8 cellular contexts compared by ENCODE assay signal in genomic region chr10:6838118-6838517, GRCh38.
A peak's percentile ranks its signal among the peaks of the same experiment; 100 is the strongest.
DNase-seq lines count a peak whose midpoint lies in the region; TF ChIP-seq lines count a peak whose summit lies in the region.

No MANE protein-coding gene starts in this region.

- H3F3A ChIP-seq in MM.1S (ENCODE audit: insufficient read depth, low read length), result no peaks in the 10 kb centered on the region; the same call in 1 of the 2 replicates

- no peak overlapping the region for H3K4me3 ChIP-seq in MM.1S (ENCODE audit: low read length)
- H3K4me3 ChIP-seq in mammary epithelial cell (replicated peaks in 1 of 3; ENCODE audit: insufficient read depth in 1 of 3, low read depth in 2 of 3, low read length in 3 of 3), result no peak overlapping the region

- H4K20me1 ChIP-seq in MM.1S (ENCODE audit: insufficient read depth, low read length) (no peaks in the 10 kb centered on the region), mammary epithelial cell (ENCODE audit: insufficient read depth, low read length) (no peaks in the 10 kb centered on the region)

- no peaks in the 10 kb centered on the region for H3K27me3 Mint-ChIP-seq in osteocyte (ENCODE audit: unreplicated experiment)

- H3K36me3 ChIP-seq in MM.1S (replicated peaks; ENCODE audit: insufficient read depth, low read length) (no peaks in the 10 kb centered on the region), mammary epithelial cell (ENCODE audit: insufficient read depth, low read length) (no peaks in the 10 kb centered on the region)

- no peak overlapping the region for H3K4me3 Mint-ChIP-seq in osteocyte (ENCODE audit: unreplicated experiment)

- TF ChIP-seq CTCF in MM.1S (IDR thresholded peaks at IDR 0.05; ENCODE audit: low read length) (peak; percentile 53), mammary epithelial cell (conservative IDR thresholded peaks at IDR 0.05 in 1 of 2, IDR thresholded peaks at IDR 0.05 in 1 of 2; ENCODE audit: extremely low read depth in 1 of 2, insufficient read depth in 1 of 2, low read depth in 1 of 2, low read length in 2 of 2) (peak; percentile 26 to 45), osteocyte (IDR thresholded peaks at IDR 0.05) (peak; percentile 40)

- H3K27me3 ChIP-seq in MM.1S (replicated peaks; ENCODE audit: insufficient read depth, low read length) (no peaks in the 10 kb centered on the region), mammary epithelial cell (ENCODE audit: insufficient read depth, low read length) (no peaks in the 10 kb centered on the region)

- H3K4me1 ChIP-seq in MM.1S (ENCODE audit: low read length), result peaks cover 8% of the 10 kb centered on the region
- H3K4me1 ChIP-seq in mammary epithelial cell (ENCODE audit: insufficient read depth, low read length), result no peaks in the 10 kb centered on the region

- H3K4me2 ChIP-seq in MM.1S (ENCODE audit: low read depth, low read length) (no peak overlapping the region), mammary epithelial cell (ENCODE audit: insufficient read depth, low read depth, low read length) (no peak overlapping the region)

- no peaks in the 10 kb centered on the region for H3K4me1 Mint-ChIP-seq in osteocyte (ENCODE audit: unreplicated experiment)

- H3K36me3 Mint-ChIP-seq in osteocyte (ENCODE audit: unreplicated experiment), result no peaks in the 10 kb centered on the region

- in situ Hi-C loops in mammary epithelial cell (cut with MboI; ENCODE audit: low sequenced_read_pairs in 2 of 2), result no loop called here

- CTCF ChIA-PET in mammary epithelial cell (lab: Charles Lee; ENCODE audit: low non-redundant PET), result no interaction called here

- no peaks in the 10 kb centered on the region for H3K79me2 ChIP-seq in MM.1S (ENCODE audit: low read length)
- H3K79me2 ChIP-seq in mammary epithelial cell (ENCODE audit: insufficient read depth, low read length), result no peaks in the 10 kb centered on the region

- DNase-seq in NCI-H82 (lab: John Stamatoyannopoulos, UW), result peak; percentile 47
- DNase-seq in NCI-H82 treated with DMSO at 0.1 percent for 48 hours (lab: John Stamatoyannopoulos, UW; ENCODE audit: unreplicated experiment), result no peak
- DNase-seq in MM.1S, result peak; percentile 38
- no peak for DNase-seq in mammary epithelial cell
- DNase-seq in osteocyte (ENCODE audit: extremely low spot score, unreplicated experiment), result no peak
- DNase-seq in central memory CD4-positive, alpha-beta T cell, result no peak
- DNase-seq in NCI-H2107 treated with DMSO at 0.1 percent for 48 hours (lab: John Stamatoyannopoulos, UW; ENCODE audit: unreplicated experiment), result no peak
- DNase-seq in mucosa of gallbladder (ENCODE audit: low spot score), result no peak

- dilution Hi-C loops in mammary epithelial cell (cut with HindIII; ENCODE audit: low sequenced_read_pairs), result no loop called here

- no TSS peak for BruUV-seq in mammary epithelial cell (replicated peaks; lab: Mats Ljungman, UMichigan)

- no peak overlapping the region for H3K9ac ChIP-seq in MM.1S (ENCODE audit: low read length)
- H3K9ac ChIP-seq in mammary epithelial cell (ENCODE audit: insufficient read depth, low read length), result no peak overlapping the region

- peaks cover 8% of the 10 kb centered on the region for H3K9me3 Mint-ChIP-seq in osteocyte (ENCODE audit: unreplicated experiment)

- whole genome bisulfite sequencing in mammary epithelial cell (ENCODE audit: low coverage, missing lambda C conversion rate), result 79% methylated on average over 3 of the region's 3 CpGs

- no peaks in the 10 kb centered on the region for H3K9me2 ChIP-seq in MM.1S (replicated peaks; ENCODE audit: insufficient read depth, low read length)

- intact Hi-C loops in mammary epithelial cell (cut with micrococcal nuclease), result loop anchor here (5.0 kb wide), 1 partner anchor 574 kb away; the partner anchor contains the start of gene SFMBT2

- H3K9me3 ChIP-seq in MM.1S (replicated peaks; ENCODE audit: insufficient read depth, low read length) (no peaks in the 10 kb centered on the region), mammary epithelial cell (replicated peaks; ENCODE audit: insufficient read depth, low read length) (no peaks in the 10 kb centered on the region)

- H3K27ac Mint-ChIP-seq in osteocyte (ENCODE audit: unreplicated experiment), result no peak overlapping the region

- H2AFZ ChIP-seq in MM.1S (ENCODE audit: low read length) (no peak overlapping the region), mammary epithelial cell (ENCODE audit: low read depth, low read length) (no peak overlapping the region)

- no peak overlapping the region for H3K27ac ChIP-seq in MM.1S (ENCODE audit: low read length)
- no peak overlapping the region for H3K27ac ChIP-seq in mammary epithelial cell (ENCODE audit: insufficient read depth, low read depth, low read length)

Comparison
In these comparisons a context has a peak if more than half of its experiments do, and no peak if none do; other contexts are left out.
1. DNase-seq: peak in NCI-H82 (single experiment) and MM.1S (single experiment); none in NCI-H82 treated with DMSO at 0.1 percent for 48 hours (single experiment), mammary epithelial cell (single experiment), osteocyte (single experiment), central memory CD4-positive, alpha-beta T cell (single experiment), NCI-H2107 treated with DMSO at 0.1 percent for 48 hours (single experiment) and mucosa of gallbladder (single experiment).
2. Peak in every context shown above with its lines, with median percentiles within 50 percentile points of each other: CTCF ChIP-seq.